23 cellular contexts compared by ENCODE assay signal in genomic region chr3:40841570-40842109, GRCh38.
"Had no signal": no experiment of that assay in that cellular context is flagged by ENCODE, and none has a peak within 500 bp of the region (broad histone marks: within the 10 kb centered on the region; RNA-seq: fewer than 3 reads in every experiment).

No MANE protein-coding gene starts in this region.

- H3K4me1 ChIP-seq: esophagus muscularis mucosa, gastrocnemius medialis, left lung, lower lobe of right lung had no signal

- H3K4me3 ChIP-seq: coronary artery, dorsolateral prefrontal cortex, esophagus muscularis mucosa, gastrocnemius medialis, heart right ventricle, left lung, lower lobe of right lung, mucosa of descending colon had no signal

- FAIRE-seq: colon, endothelial cell of umbilical vein, islet of Langerhans had no signal

- H3K27ac Mint-ChIP-seq: memory B cell, mesothelial cell of epicardium, naive B cell had no signal

- H3K9me3 ChIP-seq: gastrocnemius medialis, left lung, lower lobe of right lung, mucosa of descending colon had no signal

- DNase-seq: dermis blood vessel endothelial cell; dorsolateral prefrontal cortex; effector CD4-positive, alpha-beta T cell; effector memory CD4-positive, alpha-beta T cell; foreskin melanocyte; gastrocnemius medialis; glutamatergic neuron; head of caudate nucleus; heart right ventricle; hippocampal formation; left cardiac atrium; left lung; left ventricle myocardium superior; lower lobe of right lung; mucosa of descending colon; naive B cell had no signal

- H3K36me3 ChIP-seq: esophagus muscularis mucosa, gastrocnemius medialis, heart right ventricle, left lung, lower lobe of right lung had no signal

- H3K4me3 Mint-ChIP-seq: memory B cell, mesothelial cell of epicardium, naive B cell had no signal

- H3K36me3 Mint-ChIP-seq: mesothelial cell of epicardium had no signal

- H3K4me1 Mint-ChIP-seq: memory B cell, naive B cell had no signal

- ATAC-seq: gastrocnemius medialis, heart right ventricle, left lung, left ventricle myocardium superior, lower lobe of right lung, mucosa of descending colon had no signal

- H3K27me3 ChIP-seq: dorsolateral prefrontal cortex, esophagus muscularis mucosa, gastrocnemius medialis, heart right ventricle, left lung had no signal

- H3K27ac ChIP-seq: coronary artery, dorsolateral prefrontal cortex, esophagus muscularis mucosa, gastrocnemius medialis, heart right ventricle, left lung, lower lobe of right lung had no signal
